Comparison of ENCODE assay signal across 29 cellular contexts in the genomic region with DNA sequence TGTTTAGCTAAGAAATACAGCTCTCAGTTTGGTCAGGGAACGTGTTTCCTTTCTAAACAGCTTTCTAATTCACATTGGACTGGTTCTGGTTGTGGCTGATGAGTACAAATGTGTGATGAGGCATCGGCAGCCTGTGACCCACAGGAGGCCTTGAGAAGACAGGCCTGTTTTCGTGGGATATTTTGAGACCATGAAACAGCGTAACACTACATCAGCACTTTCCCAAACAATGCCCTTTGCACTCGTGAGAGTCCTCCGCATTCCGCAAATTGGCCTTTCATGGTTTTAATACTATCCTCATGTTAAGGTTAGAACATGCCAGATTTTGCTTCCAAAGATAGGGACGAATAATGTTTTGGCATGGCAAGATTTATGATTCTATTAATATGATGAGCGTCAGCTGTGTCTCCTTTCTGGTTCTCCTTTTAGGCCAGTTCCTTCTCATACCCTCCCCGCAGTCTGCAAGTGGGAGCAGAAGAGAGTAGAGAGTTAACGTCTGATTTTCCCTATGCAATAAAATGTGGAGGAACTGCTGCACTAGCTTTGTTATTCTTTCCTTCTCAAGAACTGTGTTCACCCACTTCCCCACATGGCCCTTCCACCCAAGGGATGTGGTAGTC.
DNase-seq lines count a peak whose midpoint lies in the region; ATAC-seq and TF ChIP-seq lines count a peak whose summit lies in the region.
"Had no signal": no experiment of that assay in that cellular context is flagged by ENCODE, and none has a peak within 500 bp of the region (broad histone marks: within the 10 kb centered on the region; RNA-seq: fewer than 3 reads in every experiment).

No MANE protein-coding gene starts in this region.

- H3K79me1 ChIP-seq in H9 (ENCODE audit: insufficient read depth, low read depth, low read length, poor library complexity, severe bottlenecking) (no peaks in the 10 kb centered on the region), neuronal stem cell (ENCODE audit: low read depth, low read length) (no peaks in the 10 kb centered on the region)

- H3K4me3 ChIP-seq in neuronal stem cell (ENCODE audit: low read length in 2 of 2): no peak overlapping the region
- H3K4me3 ChIP-seq: BLaER1 treated with 17β-estradiol and CSF1 and Interleukin-3, amounts not matched to agents 10 nM and 100 nM; GM12878; mucosa of descending colon had no signal

- H2BK120ac ChIP-seq in H9 (ENCODE audit: low read depth, low read length, poor library complexity, severe bottlenecking): no peak overlapping the region
- no peak overlapping the region for H2BK120ac ChIP-seq in neuronal stem cell (ENCODE audit: low read depth, low read length)

- no peak overlapping the region for H3T11ph ChIP-seq in H9 (ENCODE audit: low read length)

- H2BK5ac ChIP-seq in H9 (ENCODE audit: insufficient read length, low read length) (no peak overlapping the region), neuronal stem cell (ENCODE audit: low read length) (no peak overlapping the region)

- no peaks in the 10 kb centered on the region for H3K4me1 ChIP-seq in H9 (ENCODE audit: insufficient read depth, low read length)
- no peaks in the 10 kb centered on the region for H3K4me1 ChIP-seq in neuronal stem cell (ENCODE audit: control insufficient read depth in 2 of 2, insufficient read depth in 1 of 2, low read depth in 1 of 2, low read length in 2 of 2)
- H3K4me1 ChIP-seq: BLaER1 treated with 17β-estradiol and CSF1 and Interleukin-3, amounts not matched to agents 10 nM and 100 nM; Caco-2 had no signal

- H4K91ac ChIP-seq in H9 (ENCODE audit: insufficient read length, low read depth, low read length) (no peak overlapping the region), neuronal stem cell (ENCODE audit: low read depth, low read length, poor library complexity) (no peak overlapping the region)

- H2AK5ac ChIP-seq in H9 (ENCODE audit: insufficient read length, low read length): no peak overlapping the region
- H2AK5ac ChIP-seq in neuronal stem cell (ENCODE audit: low read depth, low read length): no peak overlapping the region

- H3K4me2 ChIP-seq in H9 (ENCODE audit: insufficient read depth, insufficient read length, low read length): no peak overlapping the region
- no peak overlapping the region for H3K4me2 ChIP-seq in neuronal stem cell (ENCODE audit: insufficient read depth, low read length, poor library complexity, severe bottlenecking)
- H3K4me2 ChIP-seq: BLaER1 treated with 17β-estradiol and CSF1 and Interleukin-3, amounts not matched to agents 10 nM and 100 nM had no signal

- H3K23ac ChIP-seq in H9 (ENCODE audit: insufficient read length, low read depth, low read length): no peak overlapping the region
- H3K23ac ChIP-seq in neuronal stem cell (ENCODE audit: low read depth, low read length, poor library complexity): no peak overlapping the region

- no peak for TF ChIP-seq CTCF in H9 (conservative IDR thresholded peaks at IDR 0.05)
- no peak for TF ChIP-seq CTCF in endothelial cell (IDR thresholded peaks at IDR 0.05; ENCODE audit: unreplicated experiment)
- no peak for TF ChIP-seq CTCF in nephron (IDR thresholded peaks at IDR 0.05; ENCODE audit: unreplicated experiment in 3 of 3)

- H4K8ac ChIP-seq in H9 (replicated peaks; ENCODE audit: insufficient read length, low read depth, low read length) (no peak overlapping the region), neuronal stem cell (ENCODE audit: low read depth, low read length) (no peak overlapping the region)

- H3K14ac ChIP-seq in H9 (ENCODE audit: insufficient read depth, low read length): no peak overlapping the region
- no peak overlapping the region for H3K14ac ChIP-seq in neuronal stem cell (ENCODE audit: low read length)

- H3K27me3 ChIP-seq in H9 (ENCODE audit: insufficient read depth, low read length) (no peaks in the 10 kb centered on the region), neuronal stem cell (ENCODE audit: control insufficient read depth in 3 of 3, insufficient read depth in 3 of 3, low read depth in 1 of 3, low read length in 3 of 3) (no peaks in the 10 kb centered on the region)
- H3K27me3 ChIP-seq: BLaER1 treated with 17β-estradiol and CSF1 and Interleukin-3, amounts not matched to agents 10 nM and 100 nM had no signal

- no peak for ATAC-seq in HG03565 (IDR thresholded peaks at IDR 0.05; ENCODE audit: unreplicated experiment)
- ATAC-seq: GM12878; mucosa of descending colon; SK-N-SH treated with all-trans-retinoic acid at 6 μM for 48 hours; stimulated activated effector memory CD8-positive, alpha-beta T cell treated with anti-CD3 and anti-CD28 coated beads, Interleukin-12 subunit alpha, Interleukin-12 subunit beta, amount 100 ng/mL, for 72 hours had no signal

- no peaks in the 10 kb centered on the region for H3K23me2 ChIP-seq in H9 (ENCODE audit: insufficient read length, low read depth, low read length, poor library complexity, severe bottlenecking)

- H3K27me3 Mint-ChIP-seq in H9 (ENCODE audit: low read depth): no peaks in the 10 kb centered on the region
- H3K27me3 Mint-ChIP-seq in endothelial cell (ENCODE audit: unreplicated experiment): no peaks in the 10 kb centered on the region
- no peaks in the 10 kb centered on the region for H3K27me3 Mint-ChIP-seq in nephron (ENCODE audit: low read depth)
- H3K27me3 Mint-ChIP-seq: activated CD4-positive, alpha-beta T cell treated with anti-CD3 and anti-CD28 coated beads, Interleukin-2, amount 10 ng/mL, durations not matched to agents 24 days and 14 days; IgD-negative memory B cell had no signal

- H3K4me3 Mint-ChIP-seq in H9 (no peak overlapping the region), endothelial cell (ENCODE audit: unreplicated experiment) (no peak overlapping the region), nephron (no peak overlapping the region)
- H3K4me3 Mint-ChIP-seq: activated CD4-positive, alpha-beta T cell treated with anti-CD3 and anti-CD28 coated beads, Interleukin-2, amount 10 ng/mL, durations not matched to agents 24 days and 14 days; IgD-negative memory B cell; neural crest cell; stimulated activated effector memory CD8-positive, alpha-beta T cell treated with anti-CD3 and anti-CD28 coated beads, Interleukin-12 subunit alpha, Interleukin-12 subunit beta, amount 100 ng/mL, for 72 hours had no signal

- WGBS in H9 (ENCODE audit: extremely low coverage, insufficient read length, low lambda C conversion rate): no CpG with 5 or more reads among the region's 11 CpGs
- no CpG with 5 or more reads among the region's 11 CpGs for whole genome bisulfite sequencing in neuronal stem cell (ENCODE audit: extremely low coverage in 2 of 2, insufficient read length in 2 of 2, insufficient replicate concordance in 1 of 2), 2 donors

- no peak overlapping the region for H3K18ac ChIP-seq in H9 (ENCODE audit: insufficient read length, low read depth, low read length)
- no peak overlapping the region for H3K18ac ChIP-seq in neuronal stem cell (ENCODE audit: low read length)

- H3K9me3 ChIP-seq in H9 (ENCODE audit: control insufficient read depth, low read depth, low read length) (no peaks in the 10 kb centered on the region), neuronal stem cell (replicated peaks in 1 of 2; ENCODE audit: control insufficient read depth in 2 of 2, insufficient read depth in 1 of 2, low read depth in 1 of 2, low read length in 2 of 2) (no peaks in the 10 kb centered on the region)
- H3K9me3 ChIP-seq: BLaER1 treated with 17β-estradiol and CSF1 and Interleukin-3, amounts not matched to agents 10 nM and 100 nM; Caco-2; mucosa of descending colon had no signal

- H3K36me3 Mint-ChIP-seq in H9 (ENCODE audit: insufficient read depth in 1 of 3, low read depth in 3 of 3) (peaks cover 0 to 5% (median 2%) of the 10 kb centered on the region in 3 experiments; a peak in 3 of 7 replicates), endothelial cell (ENCODE audit: low read depth, unreplicated experiment) (no peaks in the 10 kb centered on the region), nephron (ENCODE audit: low read depth) (peaks cover 7% of the 10 kb centered on the region)
- H3K36me3 Mint-ChIP-seq: stimulated activated effector memory CD8-positive, alpha-beta T cell treated with anti-CD3 and anti-CD28 coated beads, Interleukin-12 subunit alpha, Interleukin-12 subunit beta, amount 100 ng/mL, for 72 hours had no signal

- H3K27ac ChIP-seq in H9 (ENCODE audit: insufficient read length, low read depth, low read length) (no peak overlapping the region), neuronal stem cell (replicated peaks; ENCODE audit: low read length) (no peak overlapping the region)
- H3K27ac ChIP-seq: BLaER1 treated with 17β-estradiol and CSF1 and Interleukin-3, amounts not matched to agents 10 nM and 100 nM; RWPE1; VCaP had no signal

- H2BK15ac ChIP-seq in H9 (ENCODE audit: low read depth, low read length) (no peak overlapping the region), neuronal stem cell (ENCODE audit: low read length) (no peak overlapping the region)

- H3K56ac ChIP-seq in H9 (ENCODE audit: insufficient read length, low read depth, low read length): no peak overlapping the region

- H3K9ac ChIP-seq in H9 (ENCODE audit: extremely low read depth, insufficient read length, low read length) (no peak overlapping the region), neuronal stem cell (ENCODE audit: low read depth, low read length, poor library complexity) (no peak overlapping the region)
- H3K9ac ChIP-seq: BLaER1 treated with 17β-estradiol and CSF1 and Interleukin-3, amounts not matched to agents 10 nM and 100 nM had no signal

- H2BK20ac ChIP-seq in H9 (ENCODE audit: low read depth, low read length, poor library complexity, severe bottlenecking): no peak overlapping the region

- H2BK12ac ChIP-seq in H9 (ENCODE audit: insufficient read length, low read depth, low read length): no peak overlapping the region
- H2BK12ac ChIP-seq in neuronal stem cell (ENCODE audit: low read length): no peak overlapping the region

- H3K9me3 Mint-ChIP-seq in H9 (no peaks in the 10 kb centered on the region), endothelial cell (ENCODE audit: unreplicated experiment) (no peaks in the 10 kb centered on the region), nephron (no peaks in the 10 kb centered on the region)
- H3K9me3 Mint-ChIP-seq: activated CD4-positive, alpha-beta T cell treated with anti-CD3 and anti-CD28 coated beads, Interleukin-2, amount 10 ng/mL, durations not matched to agents 24 days and 14 days; IgD-negative memory B cell; neural crest cell; stimulated activated effector memory CD8-positive, alpha-beta T cell treated with anti-CD3 and anti-CD28 coated beads, Interleukin-12 subunit alpha, Interleukin-12 subunit beta, amount 100 ng/mL, for 72 hours had no signal

- DNase-seq in AG08395 (ENCODE audit: low spot score): peak; percentile 10
- no peak for DNase-seq in H9
- DNase-seq in endothelial cell (ENCODE audit: low spot score): no peak
- no peak for DNase-seq in GOT3 (lab: John Stamatoyannopoulos, UW)
- no peak for DNase-seq in neuronal stem cell (ENCODE audit: low spot score)
- DNase-seq in NCI-H526 (lab: John Stamatoyannopoulos, UW): no peak
- DNase-seq: activated CD4-positive, alpha-beta T cell treated with anti-CD3 and anti-CD28 coated beads, Interleukin-2, amount 10 ng/mL, durations not matched to agents 24 days and 14 days; activated naive CD4-positive, alpha-beta T cell treated with anti-CD3 and anti-CD28 coated beads, Interleukin-2, amount 50 U/mL, for 16 hours; amygdala; Caco-2; DND-41; HCEC 1CT; hypothalamus; mucosa of descending colon; NCI-H1092 treated with DMSO at 0.1 percent for 48 hours; NCI-H2029; NCI-H226; NCI-H748 treated with DMSO at 0.1 percent for 48 hours; stimulated activated CD4-positive, alpha-beta T cell treated with anti-CD3 and anti-CD28 coated beads, Interleukin-2, amount 100 ng/mL, for 48 hours had no signal

- H2AFZ ChIP-seq in H9 (ENCODE audit: low read length): no peak overlapping the region
- no peak overlapping the region for H2AFZ ChIP-seq in neuronal stem cell (ENCODE audit: low read length)

- no peaks in the 10 kb centered on the region for H3K79me2 ChIP-seq in H9 (ENCODE audit: insufficient read depth, low read length)

- H4K20me1 ChIP-seq in H9 (ENCODE audit: control insufficient read depth, insufficient read depth, insufficient read length): no peaks in the 10 kb centered on the region
- H4K20me1 ChIP-seq: BLaER1 treated with 17β-estradiol and CSF1 and Interleukin-3, amounts not matched to agents 10 nM and 100 nM had no signal

- peak overlapping the region in 2 of 3 experiments; percentile 9 to 41; a peak in 2 of 7 replicates for H3K27ac Mint-ChIP-seq in H9
- H3K27ac Mint-ChIP-seq in endothelial cell (ENCODE audit: unreplicated experiment): peak overlapping the region; percentile 91
- H3K27ac Mint-ChIP-seq in nephron: peak overlapping the region; percentile 0 to 71 (median 41)
- H3K27ac Mint-ChIP-seq: activated CD4-positive, alpha-beta T cell treated with anti-CD3 and anti-CD28 coated beads, Interleukin-2, amount 10 ng/mL, durations not matched to agents 24 days and 14 days; IgD-negative memory B cell; stimulated activated effector memory CD8-positive, alpha-beta T cell treated with anti-CD3 and anti-CD28 coated beads, Interleukin-12 subunit alpha, Interleukin-12 subunit beta, amount 100 ng/mL, for 72 hours had no signal

- no peak overlapping the region for H4K5ac ChIP-seq in H9 (ENCODE audit: insufficient read length, low read depth, low read length)

- H3K4me1 Mint-ChIP-seq in H9 (no peaks in the 10 kb centered on the region), endothelial cell (ENCODE audit: unreplicated experiment) (peaks cover 17% of the 10 kb centered on the region), nephron (peaks cover 11% of the 10 kb centered on the region)
- H3K4me1 Mint-ChIP-seq: activated CD4-positive, alpha-beta T cell treated with anti-CD3 and anti-CD28 coated beads, Interleukin-2, amount 10 ng/mL, durations not matched to agents 24 days and 14 days; neural crest cell; stimulated activated effector memory CD8-positive, alpha-beta T cell treated with anti-CD3 and anti-CD28 coated beads, Interleukin-12 subunit alpha, Interleukin-12 subunit beta, amount 100 ng/mL, for 72 hours had no signal

- H3K4ac ChIP-seq in H9 (ENCODE audit: low read depth, low read length): no peak overlapping the region
- H3K4ac ChIP-seq in neuronal stem cell (ENCODE audit: low read length): no peak overlapping the region

- H3K36me3 ChIP-seq in neuronal stem cell (replicated peaks in 1 of 2; ENCODE audit: control insufficient read depth in 2 of 2, insufficient read depth in 2 of 2, low read length in 2 of 2): no peaks in the 10 kb centered on the region
- H3K36me3 ChIP-seq: BLaER1 treated with 17β-estradiol and CSF1 and Interleukin-3, amounts not matched to agents 10 nM and 100 nM had no signal

Comparison
In these comparisons a context has a peak if more than half of its experiments do, and no peak if none do; other contexts are left out.
1. H3K27ac Mint-ChIP-seq: peak in every context shown above with its lines; median percentile 91 in endothelial cell; 41 in nephron; 25 in H9.